ENCODE assay signal across 8 cellular contexts in genomic region chr15:66386204-66387123, GRCh38. TPM values are rescaled to one million over a fixed set of nuclear protein-coding genes. Genes with fewer than 3 reads are reported as not detected.
DNase-seq lines count a peak whose midpoint lies in the region; ATAC-seq and TF ChIP-seq lines count a peak whose summit lies in the region.

Gene MAP2K1, plus strand, starts transcription at chr15:66386912. Its CDS starts 436 bp downstream, at chr15:66387348.

- H3K27ac ChIP-seq in caudate nucleus (ENCODE audit: low read depth, low read length): peak within 1 kb of the TSS; percentile 68

- peak; percentile 80 for DNase-seq in AG09309 (ENCODE audit: low read depth)
- DNase-seq in NCI-H2227 treated with DMSO at 0.1 percent for 48 hours (lab: John Stamatoyannopoulos, UW): peak; percentile 91
- DNase-seq in activated B cell treated with CpG ODN at 0.5 μM for 24 hours: peak; percentile 97
- peak; percentile 85 to 99 (median 97) for DNase-seq in caudate nucleus (lab: John Stamatoyannopoulos, UW)
- peak; percentile 98 for DNase-seq in inferior parietal cortex (ENCODE audit: extremely low spot score)
- peak; percentile 98 for DNase-seq in stimulated activated CD4-positive, alpha-beta T cell treated with anti-CD3 and anti-CD28 coated beads, Interleukin-12 subunit alpha, Interleukin-12 subunit beta, amount 100 ng/mL, for 24 hours (ENCODE audit: low read depth in 2 of 2)

- H3K4me1 Mint-ChIP-seq in activated B cell treated with CpG ODN at 0.5 μM for 24 hours: peaks cover 46% of the 10 kb centered on the region

- H3K4me3 ChIP-seq in AG09309 (ENCODE audit: control insufficient read depth, low read depth, low read length): peak within 1 kb of the TSS; percentile 96

- H3K36me3 Mint-ChIP-seq in activated B cell treated with CpG ODN at 0.5 μM for 24 hours (ENCODE audit: low read depth): peaks cover 2% of the 10 kb centered on the region

- H3K9me3 Mint-ChIP-seq in activated B cell treated with CpG ODN at 0.5 μM for 24 hours: no peaks in the 10 kb centered on the region

- peak within 1 kb of the TSS; percentile 97 for H3K27ac Mint-ChIP-seq in activated B cell treated with CpG ODN at 0.5 μM for 24 hours

- CTCF ChIA-PET in activated B cell treated with CpG ODN at 0.5 μM for 24 hours (lab: Charles Lee): interaction anchor here (0.6 to 5.1 kb wide), 10 partner anchors 15 to 723 kb away, joined by 3 to 67 read pairs (median 4); partner anchors contain the start of genes LCTL and SNAPC5

- intact Hi-C loops in activated B cell treated with CpG ODN at 0.5 μM for 24 hours (cut with micrococcal nuclease): loop anchor here (1.0 to 2.0 kb wide), 6 partner anchors 15 to 119 kb away; partner anchors contain the start of genes SNAPC5, TIPIN and ZWILCH

- ATAC-seq in GM18909 (IDR thresholded peaks at IDR 0.05; ENCODE audit: poor library complexity, unreplicated experiment) (peak; percentile 79), HG03175 (IDR thresholded peaks at IDR 0.05; ENCODE audit: unreplicated experiment) (peak; percentile 83), activated B cell treated with CpG ODN at 0.5 μM for 24 hours (ENCODE audit: low read depth) (peak; percentile 86)

- POLR2A ChIA-PET in activated B cell treated with CpG ODN at 0.5 μM for 24 hours (lab: Charles Lee): interaction anchor here (0.5 to 4.5 kb wide), 12 partner anchors 17 to 1200 kb away, joined by 3 to 48 read pairs (median 4); partner anchors contain the start of genes INTS14, RPL4, SNAPC5 and TIPIN

- H3K27me3 Mint-ChIP-seq in activated B cell treated with CpG ODN at 0.5 μM for 24 hours: no peaks in the 10 kb centered on the region

- peak; percentile 64 for TF ChIP-seq CTCF in AG09309 (IDR thresholded peaks at IDR 0.05; ENCODE audit: control insufficient read depth, insufficient read depth, low read depth, low read length, missing control alignments)
- peak; percentile 23 for TF ChIP-seq CTCF in activated B cell treated with CpG ODN at 0.5 μM for 24 hours (IDR thresholded peaks at IDR 0.05)

- H3K4me3 Mint-ChIP-seq in activated B cell treated with CpG ODN at 0.5 μM for 24 hours: peak within 1 kb of the TSS; percentile 95

RNA-seq across cellular contexts. Expression of gene MAP2K1, which starts in this region (rescaled TPM):
- 37.9 and 42.0 TPM in 2 replicates for total RNA-seq in activated B cell treated with CpG ODN at 0.5 μM for 24 hours

Comparison
In these comparisons a context has a peak if more than half of its experiments do, and no peak if none do; other contexts are left out.
1. Peak in every context shown above with its lines: DNase-seq, ATAC-seq, H3K4me3 ChIP-seq and H3K27ac ChIP-seq.